Comparison of ENCODE assay signal across 1 cellular context in genomic region chr11:35334385-35335090, GRCh38.
A peak's percentile ranks its signal among the peaks of the same experiment; 100 is the strongest.
TF ChIP-seq lines count a peak whose summit lies in the region.

No MANE protein-coding gene starts in this region.

TF ChIP-seq in GM12878, 131 proteins besides CTCF, POLR2A, EP300 and RAD21 (continued from another document and continues in another):
- TF ChIP-seq, protein P1, sequence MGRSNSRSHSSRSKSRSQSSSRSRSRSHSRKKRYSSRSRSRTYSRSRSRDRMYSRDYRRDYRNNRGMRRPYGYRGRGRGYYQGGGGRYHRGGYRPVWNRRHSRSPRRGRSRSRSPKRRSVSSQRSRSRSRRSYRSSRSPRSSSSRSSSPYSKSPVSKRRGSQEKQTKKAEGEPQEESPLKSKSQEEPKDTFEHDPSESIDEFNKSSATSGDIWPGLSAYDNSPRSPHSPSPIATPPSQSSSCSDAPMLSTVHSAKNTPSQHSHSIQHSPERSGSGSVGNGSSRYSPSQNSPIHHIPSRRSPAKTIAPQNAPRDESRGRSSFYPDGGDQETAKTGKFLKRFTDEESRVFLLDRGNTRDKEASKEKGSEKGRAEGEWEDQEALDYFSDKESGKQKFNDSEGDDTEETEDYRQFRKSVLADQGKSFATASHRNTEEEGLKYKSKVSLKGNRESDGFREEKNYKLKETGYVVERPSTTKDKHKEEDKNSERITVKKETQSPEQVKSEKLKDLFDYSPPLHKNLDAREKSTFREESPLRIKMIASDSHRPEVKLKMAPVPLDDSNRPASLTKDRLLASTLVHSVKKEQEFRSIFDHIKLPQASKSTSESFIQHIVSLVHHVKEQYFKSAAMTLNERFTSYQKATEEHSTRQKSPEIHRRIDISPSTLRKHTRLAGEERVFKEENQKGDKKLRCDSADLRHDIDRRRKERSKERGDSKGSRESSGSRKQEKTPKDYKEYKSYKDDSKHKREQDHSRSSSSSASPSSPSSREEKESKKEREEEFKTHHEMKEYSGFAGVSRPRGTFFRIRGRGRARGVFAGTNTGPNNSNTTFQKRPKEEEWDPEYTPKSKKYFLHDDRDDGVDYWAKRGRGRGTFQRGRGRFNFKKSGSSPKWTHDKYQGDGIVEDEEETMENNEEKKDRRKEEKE (IDR thresholded peaks at IDR 0.05): no peak
- no peak for TF ChIP-seq RAD51 (IDR thresholded peaks at IDR 0.05)
- TF ChIP-seq FOXK2 (IDR thresholded peaks at IDR 0.05): no peak
- TF ChIP-seq NFIC (IDR thresholded peaks at IDR 0.05; ENCODE audit: low read depth, low read length): no peak
- TF ChIP-seq ZNF687 (IDR thresholded peaks at IDR 0.05): no peak
- peak in 1 of 2 experiments; percentile 37; a peak in 2 of 4 replicates for TF ChIP-seq IKZF2 (IDR thresholded peaks at IDR 0.05)
- no peak for TF ChIP-seq PML (IDR thresholded peaks at IDR 0.05; ENCODE audit: low read length)
- TF ChIP-seq RBBP5 (conservative IDR thresholded peaks at IDR 0.05): no peak
- 0 out of 2 replicates have a peak, but pooled peaks have one; percentile 60 for TF ChIP-seq ASH2L (IDR thresholded peaks at IDR 0.05; ENCODE audit: borderline replicate concordance, low read depth)
- no peak for TF ChIP-seq STAT1 (conservative IDR thresholded peaks at IDR 0.05)
- TF ChIP-seq, protein P2, sequence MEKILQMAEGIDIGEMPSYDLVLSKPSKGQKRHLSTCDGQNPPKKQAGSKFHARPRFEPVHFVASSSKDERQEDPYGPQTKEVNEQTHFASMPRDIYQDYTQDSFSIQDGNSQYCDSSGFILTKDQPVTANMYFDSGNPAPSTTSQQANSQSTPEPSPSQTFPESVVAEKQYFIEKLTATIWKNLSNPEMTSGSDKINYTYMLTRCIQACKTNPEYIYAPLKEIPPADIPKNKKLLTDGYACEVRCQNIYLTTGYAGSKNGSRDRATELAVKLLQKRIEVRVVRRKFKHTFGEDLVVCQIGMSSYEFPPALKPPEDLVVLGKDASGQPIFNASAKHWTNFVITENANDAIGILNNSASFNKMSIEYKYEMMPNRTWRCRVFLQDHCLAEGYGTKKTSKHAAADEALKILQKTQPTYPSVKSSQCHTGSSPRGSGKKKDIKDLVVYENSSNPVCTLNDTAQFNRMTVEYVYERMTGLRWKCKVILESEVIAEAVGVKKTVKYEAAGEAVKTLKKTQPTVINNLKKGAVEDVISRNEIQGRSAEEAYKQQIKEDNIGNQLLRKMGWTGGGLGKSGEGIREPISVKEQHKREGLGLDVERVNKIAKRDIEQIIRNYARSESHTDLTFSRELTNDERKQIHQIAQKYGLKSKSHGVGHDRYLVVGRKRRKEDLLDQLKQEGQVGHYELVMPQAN (conservative IDR thresholded peaks at IDR 0.05): no peak
- TF ChIP-seq IRF5 (IDR thresholded peaks at IDR 0.05; ENCODE audit: borderline replicate concordance): no peak
- no peak for TF ChIP-seq ZSCAN29 (IDR thresholded peaks at IDR 0.05)
- no peak for TF ChIP-seq HSF1 (IDR thresholded peaks at IDR 0.05; ENCODE audit: low read depth, low read length)
- TF ChIP-seq ETV6 (conservative IDR thresholded peaks at IDR 0.05 in 1 of 2, IDR thresholded peaks at IDR 0.05 in 1 of 2; ENCODE audit: borderline replicate concordance in 1 of 2, low read depth in 1 of 2): no peak
- no peak for TF ChIP-seq NR2F1 (conservative IDR thresholded peaks at IDR 0.05)
- peak in 1 of 2 experiments; percentile 66; a peak in 1 of 4 replicates for TF ChIP-seq SRF (IDR thresholded peaks at IDR 0.05; ENCODE audit: low read depth in 2 of 2, low read length in 2 of 2)
- TF ChIP-seq NRF1 (conservative IDR thresholded peaks at IDR 0.05; ENCODE audit: low read depth, low read length): no peak
- TF ChIP-seq REST (IDR thresholded peaks at IDR 0.05; ENCODE audit: low read depth, low read length): no peak
- TF ChIP-seq HDGF (IDR thresholded peaks at IDR 0.05): no peak
- no peak for TF ChIP-seq SMAD5 (IDR thresholded peaks at IDR 0.05; ENCODE audit: low read depth)
- no peak for TF ChIP-seq SREBF1 (IDR thresholded peaks at IDR 0.05; ENCODE audit: low read length)
- no peak for TF ChIP-seq TBL1XR1 (IDR thresholded peaks at IDR 0.05; ENCODE audit: low read depth, low read length)
- no peak; the same call in 1 of the 2 replicates for TF ChIP-seq BMI1 (IDR thresholded peaks at IDR 0.05; ENCODE audit: borderline replicate concordance)
- TF ChIP-seq NR2C2 (IDR thresholded peaks at IDR 0.05; ENCODE audit: borderline replicate concordance, control insufficient read depth, insufficient read length, low read depth): no peak
- no peak for TF ChIP-seq YY1 (IDR thresholded peaks at IDR 0.05; ENCODE audit: low read depth, low read length)
- TF ChIP-seq, protein P3, sequence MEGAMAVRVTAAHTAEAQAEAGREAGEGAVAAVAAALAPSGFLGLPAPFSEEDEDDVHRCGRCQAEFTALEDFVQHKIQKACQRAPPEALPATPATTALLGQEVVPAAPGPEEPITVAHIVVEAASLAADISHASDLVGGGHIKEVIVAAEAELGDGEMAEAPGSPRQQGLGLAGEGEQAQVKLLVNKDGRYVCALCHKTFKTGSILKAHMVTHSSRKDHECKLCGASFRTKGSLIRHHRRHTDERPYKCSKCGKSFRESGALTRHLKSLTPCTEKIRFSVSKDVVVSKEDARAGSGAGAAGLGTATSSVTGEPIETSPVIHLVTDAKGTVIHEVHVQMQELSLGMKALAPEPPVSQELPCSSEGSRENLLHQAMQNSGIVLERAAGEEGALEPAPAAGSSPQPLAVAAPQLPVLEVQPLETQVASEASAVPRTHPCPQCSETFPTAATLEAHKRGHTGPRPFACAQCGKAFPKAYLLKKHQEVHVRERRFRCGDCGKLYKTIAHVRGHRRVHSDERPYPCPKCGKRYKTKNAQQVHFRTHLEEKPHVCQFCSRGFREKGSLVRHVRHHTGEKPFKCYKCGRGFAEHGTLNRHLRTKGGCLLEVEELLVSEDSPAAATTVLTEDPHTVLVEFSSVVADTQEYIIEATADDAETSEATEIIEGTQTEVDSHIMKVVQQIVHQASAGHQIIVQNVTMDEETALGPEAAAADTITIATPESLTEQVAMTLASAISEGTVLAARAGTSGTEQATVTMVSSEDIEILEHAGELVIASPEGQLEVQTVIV (IDR thresholded peaks at IDR 0.05; ENCODE audit: borderline replicate concordance, partially characterized antibody): no peak
- peak; percentile 65 for TF ChIP-seq CREB1 (IDR thresholded peaks at IDR 0.05; ENCODE audit: low read depth)
- peak; percentile 28; the same call in 1 of the 2 replicates for TF ChIP-seq RELB (IDR thresholded peaks at IDR 0.05; ENCODE audit: low read depth)
- no peak for TF ChIP-seq MTA3 (IDR thresholded peaks at IDR 0.05; ENCODE audit: borderline replicate concordance, low read length)
- TF ChIP-seq IKZF1 (conservative IDR thresholded peaks at IDR 0.05): 0 out of 2 replicates have a peak, but pooled peaks have one; percentile 41
- no peak for TF ChIP-seq SUZ12 (IDR thresholded peaks at IDR 0.05; ENCODE audit: unreplicated experiment)
- peak; percentile 86 for TF ChIP-seq ATF7 (IDR thresholded peaks at IDR 0.05; ENCODE audit: low read depth)
- no peak for TF ChIP-seq CBX5 (IDR thresholded peaks at IDR 0.05; ENCODE audit: low read depth)
- peak; percentile 39; the same call in 1 of the 2 replicates for TF ChIP-seq DPF2 (IDR thresholded peaks at IDR 0.05)
- TF ChIP-seq TCF12 (IDR thresholded peaks at IDR 0.05; ENCODE audit: low read depth, low read length): no peak
